9 cellular contexts compared by ENCODE assay signal in the genomic region with DNA sequence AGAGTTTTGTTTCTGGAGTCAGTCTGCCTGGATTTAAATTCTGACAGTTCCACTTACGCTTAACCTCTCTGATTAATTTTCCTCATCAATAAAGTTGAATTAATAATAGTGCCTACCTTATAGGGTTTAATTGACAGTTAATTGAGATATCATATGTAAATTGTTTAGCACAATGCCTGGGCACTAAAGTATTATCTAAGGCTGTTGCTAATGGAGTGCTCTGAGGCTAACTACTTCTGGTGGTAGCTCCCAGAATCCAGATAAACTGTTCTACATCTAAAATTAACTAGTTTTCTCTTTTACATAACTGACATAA. TPM values are rescaled to one million over a fixed set of nuclear protein-coding genes. Genes with fewer than 3 reads are reported as not detected.
A peak's percentile ranks its signal among the peaks of the same experiment; 100 is the strongest.
DNase-seq lines count a peak whose midpoint lies in the region; ATAC-seq and TF ChIP-seq lines count a peak whose summit lies in the region.
"Had no signal": no experiment of that assay in that cellular context is flagged by ENCODE, and none has a peak within 500 bp of the region (broad histone marks: within the 10 kb centered on the region; RNA-seq: fewer than 3 reads in every experiment).

No MANE protein-coding gene starts in this region.

- WGBS in thyroid gland, 2 donors: 83 to 91% methylated on average over 1 of the region's 1 CpG

- intact Hi-C loops in thyroid gland (cut with DNase I) (no loop called here), colonic mucosa (cut with DNase I) (no loop called here)

- H3K27me3 Mint-ChIP-seq in activated T-cell treated with anti-CD3 and anti-CD28 coated beads, Interleukin-2, amount 50 U/mL, for 72 hours (ENCODE audit: low read depth): no peaks in the 10 kb centered on the region
- H3K27me3 Mint-ChIP-seq in activated naive CD8-positive, alpha-beta T cell treated with anti-CD3 and anti-CD28 coated beads for 36 hours: no peaks in the 10 kb centered on the region
- H3K27me3 Mint-ChIP-seq in type B pancreatic cell: no peaks in the 10 kb centered on the region

- H3K9me3 ChIP-seq in thyroid gland (no peaks in the 10 kb centered on the region), colonic mucosa (peaks cover 8% of the 10 kb centered on the region)

- no peak for ATAC-seq in activated T-cell treated with anti-CD3 and anti-CD28 coated beads, Interleukin-2, amount 50 U/mL, for 72 hours (replicated peaks in 1 of 2)
- peak; percentile 3 for ATAC-seq in left lobe of liver
- no peak for ATAC-seq in GM21360 (IDR thresholded peaks at IDR 0.05; ENCODE audit: unreplicated experiment)

- H3K9ac ChIP-seq in colonic mucosa (ENCODE audit: low read depth in 2 of 2, low read length in 2 of 2): no peak overlapping the region
- H3K9ac ChIP-seq: neural progenitor cell had no signal

- TF ChIP-seq CTCF in thyroid gland (IDR thresholded peaks at IDR 0.05): no peak
- TF ChIP-seq CTCF in colonic mucosa (IDR thresholded peaks at IDR 0.05): no peak
- TF ChIP-seq CTCF in type B pancreatic cell (conservative IDR thresholded peaks at IDR 0.05): no peak

- H3K4me1 ChIP-seq in thyroid gland (peaks cover 0 to 10% of the 10 kb centered on the region in 2 donors), colonic mucosa (no peaks in the 10 kb centered on the region)

- peaks cover 14 to 30% of the 10 kb centered on the region in 2 donors for H3K36me3 Mint-ChIP-seq in activated T-cell treated with anti-CD3 and anti-CD28 coated beads, Interleukin-2, amount 50 U/mL, for 72 hours (ENCODE audit: insufficient read depth in 2 of 2)
- peaks cover 36% of the 10 kb centered on the region for H3K36me3 Mint-ChIP-seq in activated naive CD8-positive, alpha-beta T cell treated with anti-CD3 and anti-CD28 coated beads for 36 hours
- peaks cover 27% of the 10 kb centered on the region for H3K36me3 Mint-ChIP-seq in type B pancreatic cell

- H3K4me1 Mint-ChIP-seq in activated T-cell treated with anti-CD3 and anti-CD28 coated beads, Interleukin-2, amount 50 U/mL, for 72 hours (ENCODE audit: low read depth): peaks cover 29% of the 10 kb centered on the region
- H3K4me1 Mint-ChIP-seq in activated naive CD8-positive, alpha-beta T cell treated with anti-CD3 and anti-CD28 coated beads for 36 hours: peaks cover 38% of the 10 kb centered on the region
- peaks cover 8% of the 10 kb centered on the region for H3K4me1 Mint-ChIP-seq in type B pancreatic cell (ENCODE audit: unreplicated experiment)
- H3K4me1 Mint-ChIP-seq: neural progenitor cell had no signal

- H3K27ac ChIP-seq in thyroid gland (peak overlapping the region in 2 of 3 donors; percentile 6 to 7), colonic mucosa (no peak overlapping the region)

- H3K4me3 ChIP-seq in thyroid gland (replicated peaks in 1 of 3) (no peak overlapping the region), colonic mucosa (no peak overlapping the region)
- H3K4me3 ChIP-seq: neural progenitor cell had no signal

- H3K36me3 ChIP-seq in thyroid gland (no peaks in the 10 kb centered on the region), colonic mucosa (no peaks in the 10 kb centered on the region)

- DNase-seq in activated T-cell treated with anti-CD3 and anti-CD28 coated beads, Interleukin-2, amount 50 U/mL, for 72 hours: no peak
- DNase-seq in activated T-cell treated with anti-CD3 and anti-CD28 coated beads, Interleukin-2, amount 50 U/mL, for 1 hour: no peak
- no peak for DNase-seq in activated naive CD8-positive, alpha-beta T cell treated with anti-CD3 and anti-CD28 coated beads for 36 hours
- DNase-seq in left lobe of liver (ENCODE audit: low spot score) (no peak), thyroid gland (no peak), colonic mucosa (no peak), type B pancreatic cell (ENCODE audit: extremely low spot score, unreplicated experiment) (no peak)

- no peak for TF ChIP-seq POLR2A in thyroid gland (IDR thresholded peaks at IDR 0.05)

- H3K27ac Mint-ChIP-seq in activated T-cell treated with anti-CD3 and anti-CD28 coated beads, Interleukin-2, amount 50 U/mL, for 72 hours: peak overlapping the region; percentile 18
- H3K27ac Mint-ChIP-seq in activated naive CD8-positive, alpha-beta T cell treated with anti-CD3 and anti-CD28 coated beads for 36 hours: peak overlapping the region; percentile 66
- H3K27ac Mint-ChIP-seq in type B pancreatic cell: no peak overlapping the region
- H3K27ac Mint-ChIP-seq: neural progenitor cell had no signal

- peaks cover 2 to 4% of the 10 kb centered on the region in 2 donors for H3K9me3 Mint-ChIP-seq in activated T-cell treated with anti-CD3 and anti-CD28 coated beads, Interleukin-2, amount 50 U/mL, for 72 hours
- H3K9me3 Mint-ChIP-seq in activated naive CD8-positive, alpha-beta T cell treated with anti-CD3 and anti-CD28 coated beads for 36 hours: peaks cover 20% of the 10 kb centered on the region
- H3K9me3 Mint-ChIP-seq in type B pancreatic cell: peaks cover 8% of the 10 kb centered on the region

- H3K4me3 Mint-ChIP-seq in activated T-cell treated with anti-CD3 and anti-CD28 coated beads, Interleukin-2, amount 50 U/mL, for 72 hours: peak overlapping the region; percentile 53 to 72
- H3K4me3 Mint-ChIP-seq in activated naive CD8-positive, alpha-beta T cell treated with anti-CD3 and anti-CD28 coated beads for 36 hours: peak overlapping the region; percentile 50
- no peak overlapping the region for H3K4me3 Mint-ChIP-seq in type B pancreatic cell
- H3K4me3 Mint-ChIP-seq: neural progenitor cell had no signal

- H3K27me3 ChIP-seq in thyroid gland: no peaks in the 10 kb centered on the region
- H3K27me3 ChIP-seq in colonic mucosa: no peaks in the 10 kb centered on the region
- H3K27me3 ChIP-seq: neural progenitor cell had no signal

RNA-seq across cellular contexts. Expression of a gene that starts 29.9 kb away (rescaled TPM):
- total RNA-seq in activated T-cell treated with anti-CD3 and anti-CD28 coated beads, Interleukin-2, amount 50 U/mL, for 72 hours: 10 to 100 TPM; 33.7 to 36.4 TPM
- total RNA-seq in activated naive CD8-positive, alpha-beta T cell treated with anti-CD3 and anti-CD28 coated beads for 36 hours: 10 to 100 TPM; 54.7 to 55.9 TPM
- 20.8 TPM for total RNA-seq in left lobe of liver
- total RNA-seq in thyroid gland: 10 to 100 TPM; 19.8 to 45.1 (median 36.9) TPM
- 10 to 100 TPM; 14.1 to 20.3 TPM for total RNA-seq in colonic mucosa
- total RNA-seq in type B pancreatic cell (ENCODE audit: low replicate concordance): 16.7 and 17.4 TPM in 2 replicates
